ENCODE assay signal across 23 cellular contexts in genomic region chr17:77200711-77201110, GRCh38. TPM values are rescaled to one million over a fixed set of nuclear protein-coding genes. Genes with fewer than 3 reads are reported as not detected.
DNase-seq lines count a peak whose midpoint lies in the region; ATAC-seq, FAIRE-seq and TF ChIP-seq lines count a peak whose summit lies in the region.
"Had no signal": no experiment of that assay in that cellular context is flagged by ENCODE, and none has a peak within 500 bp of the region (broad histone marks: within the 10 kb centered on the region; RNA-seq: fewer than 3 reads in every experiment).

No MANE protein-coding gene starts in this region.

- H3K4me3 ChIP-seq in bronchial epithelial cell (ENCODE audit: low read depth, low read length): no peak overlapping the region
- H3K4me3 ChIP-seq in psoas muscle: no peak overlapping the region
- H3K4me3 ChIP-seq: colonic mucosa, Peyer's patch, skin epidermis, thoracic aorta had no signal

- no peaks in the 10 kb centered on the region for H3K27me3 ChIP-seq in bronchial epithelial cell (ENCODE audit: control insufficient read depth, insufficient read depth, low read length)
- H3K27me3 ChIP-seq in foreskin keratinocyte: no peaks in the 10 kb centered on the region
- no peaks in the 10 kb centered on the region for H3K27me3 ChIP-seq in psoas muscle (ENCODE audit: insufficient read depth in 3 of 3, low read length in 2 of 3)
- H3K27me3 ChIP-seq: colonic mucosa, Peyer's patch had no signal

- H3K9me3 ChIP-seq in psoas muscle: no peaks in the 10 kb centered on the region
- H3K9me3 ChIP-seq: colonic mucosa, Peyer's patch, thoracic aorta had no signal

- FAIRE-seq in bronchial epithelial cell (lab: Jason Lieb, UNC): no peak
- FAIRE-seq: endometrium, frontal cortex had no signal

- CTCF ChIA-PET in GM10248 (lab: Yijun Ruan, JAX): no interaction called here

- H3K27ac ChIP-seq in foreskin keratinocyte: no peak overlapping the region
- peak overlapping the region; percentile 13 for H3K27ac ChIP-seq in psoas muscle
- H3K27ac ChIP-seq: colonic mucosa, Peyer's patch, thoracic aorta had no signal

- DNase-seq in GM10248 (ENCODE audit: extremely low spot score): no peak
- DNase-seq in bronchial epithelial cell (ENCODE audit: low read depth): peak; percentile 78
- peak in 1 of 2 donors; percentile 52 for DNase-seq in foreskin keratinocyte
- peak in 1 of 2 donors; percentile 70 for DNase-seq in psoas muscle
- DNase-seq in NCI-H2107 (lab: John Stamatoyannopoulos, UW): no peak
- no peak for DNase-seq in 8988T
- DNase-seq in mucosa of gallbladder (ENCODE audit: low spot score): no peak
- DNase-seq: activated CD4-positive, alpha-beta T cell treated with anti-CD3 and anti-CD28 coated beads for 48 hours; activated CD8-positive, alpha-beta memory T cell treated with anti-CD3 and anti-CD28 coated beads, Interleukin-2, amount 10 ng/mL, durations not matched to agents 7 days and 5 days; colonic mucosa; kidney glomerular epithelial cell; NCI-H1417; NCI-H510A treated with DMSO at 0.1 percent for 48 hours; nephron progenitor cell; Peyer's patch; stimulated activated CD4-positive, alpha-beta T cell treated with anti-CD3 and anti-CD28 coated beads, Interleukin-1b, Interleukin-23, amount 100 ng/mL, for 48 hours; T-helper 17 cell had no signal

- ATAC-seq in foreskin keratinocyte (peak; percentile 48), psoas muscle (peak in 3 of 4 donors; percentile 46 to 79 (median 74)), GM18870 (IDR thresholded peaks at IDR 0.05; ENCODE audit: unreplicated experiment) (no peak)
- ATAC-seq: activated CD8-positive, alpha-beta memory T cell treated with anti-CD3 and anti-CD28 coated beads, Interleukin-2, amount 10 ng/mL, durations not matched to agents 7 days and 5 days; stimulated activated effector memory CD8-positive, alpha-beta T cell treated with anti-CD3 and anti-CD28 coated beads, Interleukin-12 subunit alpha, Interleukin-12 subunit beta, amount 100 ng/mL, for 72 hours; T-helper 17 cell had no signal

- intact Hi-C loops in psoas muscle (cut with DNase I): no loop called here

- POLR2A ChIA-PET in GM10248 (lab: Yijun Ruan, JAX): no interaction called here

- WGBS in psoas muscle, 3 donors: 17 to 45% (median 21%) methylated on average over 10 of the region's 10 CpGs

- peaks cover 30% of the 10 kb centered on the region for H3K36me3 ChIP-seq in bronchial epithelial cell (ENCODE audit: control insufficient read depth, insufficient read depth, low read length)
- H3K36me3 ChIP-seq in psoas muscle (ENCODE audit: insufficient read depth in 1 of 2, low read depth in 1 of 2): peaks cover 11 to 100% of the 10 kb centered on the region in 2 donors

- H3K4me1 ChIP-seq in foreskin keratinocyte (no peaks in the 10 kb centered on the region), psoas muscle (no peaks in the 10 kb centered on the region)
- H3K4me1 ChIP-seq: colonic mucosa, Peyer's patch had no signal

- peak; percentile 1 for TF ChIP-seq CTCF in GM10248 (IDR thresholded peaks at IDR 0.05; ENCODE audit: control extremely low read depth, extremely low read depth, low read depth, missing control alignments)
- peak; percentile 22 for TF ChIP-seq CTCF in bronchial epithelial cell (IDR thresholded peaks at IDR 0.05; ENCODE audit: insufficient read depth, low read length, severe bottlenecking)
- TF ChIP-seq CTCF in foreskin keratinocyte (conservative IDR thresholded peaks at IDR 0.05): peak; percentile 57
- TF ChIP-seq CTCF in psoas muscle (IDR thresholded peaks at IDR 0.05): no peak

RNA-seq across cellular contexts. Expression of gene SEC14L1, which starts 59.9 kb away (rescaled TPM):
- total RNA-seq in bronchial epithelial cell (21.6 and 25.3 TPM in 2 replicates), foreskin keratinocyte (36.9 and 53.3 TPM in 2 replicates), psoas muscle (10 to 100 TPM; 68.7 to 98.9 (median 73.0) TPM), mucosa of gallbladder (71.2 TPM)
- polyA plus RNA-seq in foreskin keratinocyte (20.2 and 24.2 TPM in 2 replicates), psoas muscle (10 to 100 TPM; 38.6 to 84.2 (median 43.2) TPM)
